Comparison of ENCODE assay signal across 1 cellular context in the genomic region with DNA sequence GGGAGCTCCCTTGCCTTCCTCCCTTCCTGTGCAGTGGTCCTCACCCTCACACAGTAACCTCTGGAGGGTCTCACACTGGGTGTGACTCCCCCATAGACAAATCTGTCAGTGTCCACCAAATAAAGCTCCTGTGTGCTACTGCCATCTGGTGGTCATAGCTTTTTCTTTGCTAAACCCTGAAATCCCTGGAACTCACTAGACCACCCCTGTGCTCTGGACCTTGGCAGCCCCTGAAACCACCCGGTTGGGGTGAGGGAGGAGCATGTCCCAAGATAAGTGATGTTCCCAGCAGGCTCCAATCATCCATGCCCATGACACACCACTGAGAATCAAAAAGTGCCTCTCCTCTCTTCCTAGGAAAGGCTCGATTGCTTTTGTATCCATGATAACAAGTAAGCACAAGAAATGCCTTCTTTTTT.
TF ChIP-seq lines count a peak whose summit lies in the region.

No MANE protein-coding gene starts in this region.

TF ChIP-seq in H1, 55 proteins besides CTCF, POLR2A, EP300 and RAD21:
- TF ChIP-seq SRF (IDR thresholded peaks at IDR 0.05; ENCODE audit: low read depth, low read length) = no peak
- no peak for TF ChIP-seq CHD7 (IDR thresholded peaks at IDR 0.05; ENCODE audit: insufficient replicate concordance, low read length)
- TF ChIP-seq CBX8 (IDR thresholded peaks at IDR 0.05; ENCODE audit: borderline replicate concordance, low read depth, low read length) = no peak
- TF ChIP-seq JUND (IDR thresholded peaks at IDR 0.05; ENCODE audit: low read length) = peak; percentile 42; the same call in 1 of the 2 replicates
- no peak for TF ChIP-seq E2F6 (IDR thresholded peaks at IDR 0.05)
- TF ChIP-seq CHD2 (IDR thresholded peaks at IDR 0.05; ENCODE audit: low read length) = no peak
